12 cellular contexts compared by ENCODE assay signal in the genomic region with DNA sequence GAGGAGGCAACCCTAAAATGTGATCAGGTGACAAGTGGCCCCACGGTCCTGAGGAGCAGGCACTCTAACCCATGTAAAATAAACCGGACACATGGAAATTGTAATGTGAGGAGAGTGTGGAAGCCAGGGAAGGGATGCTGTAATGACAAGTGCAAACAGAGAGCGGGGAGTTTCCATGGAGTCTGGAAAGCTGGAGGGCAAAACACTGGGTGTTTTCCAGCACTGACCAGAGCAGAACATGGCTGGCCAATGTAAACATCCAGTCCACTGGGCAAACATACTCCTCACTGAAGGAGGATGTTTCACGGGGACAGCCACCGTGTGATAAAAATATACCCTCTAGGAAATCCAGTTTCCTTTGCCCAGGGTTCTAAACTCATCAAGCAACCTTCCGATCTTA.
DNase-seq lines count a peak whose midpoint lies in the region; ATAC-seq and TF ChIP-seq lines count a peak whose summit lies in the region.
"Had no signal": no experiment of that assay in that cellular context is flagged by ENCODE, and none has a peak within 500 bp of the region (broad histone marks: within the 10 kb centered on the region; RNA-seq: fewer than 3 reads in every experiment).

No MANE protein-coding gene starts in this region.

- H3K4me3 ChIP-seq in epithelial cell of esophagus (ENCODE audit: low read length), result no peak overlapping the region
- H3K4me3 ChIP-seq: sigmoid colon had no signal

- TF ChIP-seq CTCF in epithelial cell of esophagus (IDR thresholded peaks at IDR 0.05; ENCODE audit: insufficient read depth, low read depth, low read length, missing control alignments), result no peak

- DNase-seq in NCI-H2171 treated with DMSO at 0.1 percent for 48 hours (lab: John Stamatoyannopoulos, UW) (peak; percentile 30), NCI-H2171 (lab: John Stamatoyannopoulos, UW) (no peak), NCI-H748 treated with DMSO at 0.1 percent for 48 hours (lab: John Stamatoyannopoulos, UW) (peak; percentile 98), epithelial cell of esophagus (ENCODE audit: low read depth) (peak; percentile 33), smooth muscle cell of the brain vasculature (ENCODE audit: low read depth, low spot score) (peak; percentile 23)
- DNase-seq: activated CD4-positive, CD25-positive, alpha-beta regulatory T cell treated with anti-CD3 and anti-CD28 coated beads, Interleukin-2, amount 50 U/mL, for 72 hours; GF-D8; sigmoid colon had no signal

- ATAC-seq in HG03520 (IDR thresholded peaks at IDR 0.05; ENCODE audit: unreplicated experiment) (no peak), HG03280 (IDR thresholded peaks at IDR 0.05; ENCODE audit: unreplicated experiment) (no peak), HG02798 (IDR thresholded peaks at IDR 0.05; ENCODE audit: poor library complexity, unreplicated experiment) (no peak)
- ATAC-seq: activated naive CD4-positive, alpha-beta T cell treated with anti-CD3 and anti-CD28 coated beads, Interleukin-2, amount 50 U/mL, for 72 hours had no signal
